In the genomic region with DNA sequence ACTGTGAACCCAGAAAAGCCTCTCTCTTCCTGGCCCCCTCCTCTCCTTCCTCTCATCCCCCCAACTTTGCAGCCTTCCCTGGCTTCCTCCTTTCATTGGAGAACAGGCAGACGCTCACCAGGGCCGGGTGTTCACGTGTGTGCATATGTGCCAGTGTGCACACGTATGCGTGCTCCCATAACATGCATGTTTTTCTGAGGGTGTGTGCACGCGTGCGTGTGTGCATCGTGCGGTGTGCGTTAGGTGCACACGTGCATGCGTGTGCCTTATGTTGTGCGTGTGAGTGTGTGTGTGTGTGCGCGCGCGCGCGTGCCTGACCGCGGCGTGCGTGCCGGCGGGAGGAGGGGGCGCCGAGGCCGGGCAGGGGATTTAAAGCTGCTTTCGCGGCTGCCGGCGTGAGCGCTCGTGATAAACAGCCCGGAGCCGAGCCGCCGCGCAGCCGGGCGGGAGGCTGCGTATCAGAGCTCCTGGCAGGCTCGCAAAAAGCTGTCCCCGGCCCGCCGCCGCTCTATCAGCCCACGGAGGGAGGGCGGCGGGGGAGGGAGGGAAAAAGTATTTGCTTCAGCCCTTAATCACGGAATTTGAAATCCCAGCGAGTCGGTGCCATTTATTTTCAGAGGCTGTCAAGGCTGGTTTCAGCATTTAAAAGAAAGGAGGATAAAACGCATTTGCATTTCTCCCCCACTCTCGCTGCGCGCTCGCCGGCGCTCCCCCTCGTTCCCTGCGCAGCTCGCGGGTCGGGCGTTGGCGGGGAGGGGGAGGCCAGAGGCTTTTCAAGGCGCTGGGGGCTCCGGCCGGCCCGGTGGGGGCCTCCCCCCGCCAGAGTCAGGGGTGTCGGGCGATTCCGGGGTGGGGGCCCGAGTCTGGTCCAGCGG, we compare ENCODE assay signal across 8 cellular contexts.
A peak's percentile ranks its signal among the peaks of the same experiment; 100 is the strongest.
DNase-seq lines count a peak whose midpoint lies in the region; ATAC-seq and TF ChIP-seq lines count a peak whose summit lies in the region.

No MANE protein-coding gene starts in this region.

- H3K27ac ChIP-seq in RWPE1: no peak overlapping the region
- no peak overlapping the region for H3K27ac ChIP-seq in iPS-20b (ENCODE audit: low read length)
- peak overlapping the region in 1 of 4 donors; percentile 40 for H3K27ac ChIP-seq in gastrocnemius medialis

- DNase-seq in DMS153 treated with DMSO at 0.1 percent for 48 hours (lab: John Stamatoyannopoulos, UW; ENCODE audit: unreplicated experiment) (peak; percentile 29), DMS153 (lab: John Stamatoyannopoulos, UW) (no peak), RWPE1 (ENCODE audit: low spot score) (peak; percentile 58), gastrocnemius medialis (no peak)

- TF ChIP-seq CTCF in RWPE1 (conservative IDR thresholded peaks at IDR 0.05; ENCODE audit: low read depth) (no peak), brain (conservative IDR thresholded peaks at IDR 0.05) (no peak), gastrocnemius medialis (IDR thresholded peaks at IDR 0.05 in 4 of 5, conservative IDR thresholded peaks at IDR 0.05 in 1 of 5) (no peak)

- peak overlapping the region; percentile 80 to 97 (median 95) for H3K27ac Mint-ChIP-seq in brain

- CTCF ChIA-PET in RWPE1 (lab: Yijun Ruan, JAX): interaction anchor here (0.6 to 0.8 kb wide), 3 partner anchors 14 to 75 kb away, joined by 3 to 4 read pairs (median 3); no protein-coding TSS in a partner anchor

- intact Hi-C loops in gastrocnemius medialis (cut with DNase I; ENCODE audit: low total_unique reads): no loop called here

- peaks cover 9% of the 10 kb centered on the region for H3K27me3 Mint-ChIP-seq in brain

- POLR2A ChIA-PET in RWPE1 (lab: Yijun Ruan, JAX; ENCODE audit: low non-redundant PET): interaction anchor here (0.7 to 1.2 kb wide), 3 partner anchors 26 to 78 kb away, joined by 3 read pairs; no protein-coding TSS in a partner anchor

- H3K4me1 ChIP-seq in iPS-20b (ENCODE audit: insufficient read depth, low read length) (peaks cover 7% of the 10 kb centered on the region; the same call in 1 of the 2 replicates), gastrocnemius medialis (peaks cover 10 to 15% of the 10 kb centered on the region in 2 donors)

- H3K4me3 ChIP-seq in iPS-20b (ENCODE audit: low read length) (peak overlapping the region; percentile 72), gastrocnemius medialis (peak overlapping the region; percentile 51 to 71 (median 60))

- peaks cover 8% of the 10 kb centered on the region; the same call in 1 of the 2 replicates for H3K9me3 ChIP-seq in iPS-20b (ENCODE audit: insufficient read depth, low read depth, low read length)
- H3K9me3 ChIP-seq in gastrocnemius medialis: no peaks in the 10 kb centered on the region

- H3K4me1 Mint-ChIP-seq in brain: peaks cover 92% of the 10 kb centered on the region

- ATAC-seq in gastrocnemius medialis: peak; percentile 15 to 59
- no peak for ATAC-seq in GM19397 (IDR thresholded peaks at IDR 0.05; ENCODE audit: unreplicated experiment)
- ATAC-seq in HG03095 (IDR thresholded peaks at IDR 0.05; ENCODE audit: unreplicated experiment): no peak

- TF ChIP-seq POLR2A in gastrocnemius medialis (IDR thresholded peaks at IDR 0.05): no peak

- in situ Hi-C loops in gastrocnemius medialis (cut with MboI; ENCODE audit: low sequenced_read_pairs in 4 of 4): no loop called here

- peaks cover 0 to 12% (median 2%) of the 10 kb centered on the region in 5 experiments for H3K9me3 Mint-ChIP-seq in brain

- H3K27me3 ChIP-seq in iPS-20b (ENCODE audit: insufficient read depth, low read length) (peaks cover 79% of the 10 kb centered on the region), gastrocnemius medialis (peaks cover 15 to 27% (median 15%) of the 10 kb centered on the region in 3 donors)

- no peaks in the 10 kb centered on the region for H3K36me3 Mint-ChIP-seq in brain

- no peaks in the 10 kb centered on the region for H3K36me3 ChIP-seq in iPS-20b (ENCODE audit: insufficient read depth, low read depth, low read length)
- no peaks in the 10 kb centered on the region for H3K36me3 ChIP-seq in gastrocnemius medialis

- H3K9ac ChIP-seq in iPS-20b (ENCODE audit: low read depth, low read length): no peak overlapping the region

- peak overlapping the region; percentile 72 to 88 (median 80) for H3K4me3 Mint-ChIP-seq in brain

Comparison
In these comparisons a context has a peak if more than half of its experiments do, and no peak if none do; other contexts are left out.
1. DNase-seq: peak in DMS153 treated with DMSO at 0.1 percent for 48 hours (single experiment) and RWPE1 (single experiment); none in DMS153 (single experiment) and gastrocnemius medialis (0 of 2).
2. ATAC-seq: peak in gastrocnemius medialis (2 of 2); none in GM19397 (single experiment) and HG03095 (single experiment).